In genomic region chr10:62960416-62960815, GRCh38 we compare ENCODE assay signal across 18 cellular contexts.
A peak's percentile ranks its signal among the peaks of the same experiment; 100 is the strongest.
DNase-seq lines count a peak whose midpoint lies in the region; ATAC-seq and TF ChIP-seq lines count a peak whose summit lies in the region.
"Had no signal": no experiment of that assay in that cellular context is flagged by ENCODE, and none has a peak within 500 bp of the region (broad histone marks: within the 10 kb centered on the region; RNA-seq: fewer than 3 reads in every experiment).

No MANE protein-coding gene starts in this region.

- no peak overlapping the region for H3K4ac ChIP-seq in IMR-90 (ENCODE audit: low read depth, low read length)

- POLR2A ChIA-PET in IMR-90 (lab: Charles Lee; ENCODE audit: unreplicated experiment): no interaction called here
- POLR2A ChIA-PET in naive thymus-derived CD4-positive, alpha-beta T cell (lab: Charles Lee): no interaction called here

- H3K4me1 Mint-ChIP-seq in naive thymus-derived CD4-positive, alpha-beta T cell: no peaks in the 10 kb centered on the region

- intact Hi-C loops in IMR-90 (cut with micrococcal nuclease): no loop called here
- intact Hi-C loops in naive thymus-derived CD4-positive, alpha-beta T cell (cut with micrococcal nuclease): no loop called here

- no peaks in the 10 kb centered on the region for H4K20me1 ChIP-seq in IMR-90 (ENCODE audit: insufficient read depth, low read length)

- no peak for ATAC-seq in IMR-90 (ENCODE audit: low read depth)
- no peak for ATAC-seq in naive thymus-derived CD4-positive, alpha-beta T cell
- ATAC-seq: A549 had no signal

- H2BK15ac ChIP-seq in IMR-90 (ENCODE audit: low read depth, low read length): no peak overlapping the region

- no peaks in the 10 kb centered on the region for H3K9me1 ChIP-seq in IMR-90 (ENCODE audit: insufficient read depth, low read length)

- no peak overlapping the region for H3K4me3 Mint-ChIP-seq in naive thymus-derived CD4-positive, alpha-beta T cell

- no peak overlapping the region for H2AK9ac ChIP-seq in IMR-90 (replicated peaks; ENCODE audit: low read depth, low read length, poor library complexity)

- peak; percentile 51 for DNase-seq in EH (ENCODE audit: low read depth)
- peak; percentile 24 for DNase-seq in IMR-90
- DNase-seq in cardiac fibroblast (ENCODE audit: low read depth in 2 of 2): peak; percentile 22 to 53
- peak; percentile 73 for DNase-seq in non-pigmented ciliary epithelial cell (ENCODE audit: low read depth)
- no peak for DNase-seq in naive thymus-derived CD4-positive, alpha-beta T cell
- DNase-seq in activated naive CD4-positive, alpha-beta T cell treated with anti-CD3 and anti-CD28 coated beads, Interleukin-2, amount 50 U/mL, for 16 hours: no peak
- DNase-seq in NK-92 (lab: John Stamatoyannopoulos, UW; ENCODE audit: unreplicated experiment): no peak
- DNase-seq in NCI-H1105 treated with DMSO at 0.1 percent for 48 hours (lab: John Stamatoyannopoulos, UW): no peak
- DNase-seq: H7, KBM-7, NCI-H1436, NCI-H2029 treated with DMSO at 0.1 percent for 48 hours, NCI-H510A treated with DMSO at 0.1 percent for 48 hours, Right ventricle myocardium superior had no signal

- TF ChIP-seq CTCF in IMR-90 (conservative IDR thresholded peaks at IDR 0.05; ENCODE audit: low read depth, low read length) (no peak), cardiac fibroblast (IDR thresholded peaks at IDR 0.05; ENCODE audit: low read depth, low read length) (no peak)

- H3K9me3 Mint-ChIP-seq in naive thymus-derived CD4-positive, alpha-beta T cell: peaks cover 0 to 5% (median 0%) of the 10 kb centered on the region in 11 donors

- H3K27me3 Mint-ChIP-seq in naive thymus-derived CD4-positive, alpha-beta T cell: peaks cover 10 to 48% (median 19%) of the 10 kb centered on the region in 5 donors

- H4K91ac ChIP-seq in IMR-90 (ENCODE audit: insufficient read depth, low read depth, low read length): no peak overlapping the region

- no peak overlapping the region for H3K27ac Mint-ChIP-seq in naive thymus-derived CD4-positive, alpha-beta T cell

- no peak overlapping the region for H4K5ac ChIP-seq in IMR-90 (ENCODE audit: low read depth, low read length)

- no TSS peak for BruUV-seq in IMR-90 (replicated peaks; lab: Mats Ljungman, UMichigan)

- no peak overlapping the region for H2BK120ac ChIP-seq in IMR-90 (ENCODE audit: low read depth, low read length)

- no peak overlapping the region for H3K27ac ChIP-seq in IMR-90 (ENCODE audit: insufficient read depth, low read length)
- no peak overlapping the region for H3K27ac ChIP-seq in naive thymus-derived CD4-positive, alpha-beta T cell (ENCODE audit: low read depth, low read length)
- H3K27ac ChIP-seq: A549, C4-2B, HL-60, SK-N-MC had no signal

- no peak for TF ChIP-seq POLR2A in IMR-90 (IDR thresholded peaks at IDR 0.05; ENCODE audit: low read depth, low read length)

- no peak overlapping the region for H4K8ac ChIP-seq in IMR-90 (ENCODE audit: low read depth in 2 of 2, low read length in 2 of 2)

- no peak overlapping the region for H2AK5ac ChIP-seq in IMR-90 (ENCODE audit: low read depth, low read length)

- CTCF ChIA-PET in IMR-90 (lab: Yijun Ruan, JAX): no interaction called here
- CTCF ChIA-PET in naive thymus-derived CD4-positive, alpha-beta T cell (lab: Charles Lee): no interaction called here

- H2BK20ac ChIP-seq in IMR-90 (ENCODE audit: low read depth, low read length): no peak overlapping the region

- H3K23ac ChIP-seq in IMR-90 (ENCODE audit: low read depth, low read length): no peak overlapping the region

- dilution Hi-C loops in IMR-90 (cut with HindIII; ENCODE audit: low sequenced_read_pairs, unreplicated experiment): no loop called here

- H3K18ac ChIP-seq in IMR-90 (ENCODE audit: low read depth, low read length): no peak overlapping the region

- no peak overlapping the region for H3K14ac ChIP-seq in IMR-90 (replicated peaks; ENCODE audit: low read depth, low read length)

- H3K4me2 ChIP-seq in IMR-90 (ENCODE audit: low read depth, low read length): no peak overlapping the region
- H3K4me2 ChIP-seq: A549 had no signal

- H3K4me3 ChIP-seq in IMR-90 (ENCODE audit: insufficient read depth, low read depth, low read length) (no peak overlapping the region), cardiac fibroblast (replicated peaks in 1 of 2; ENCODE audit: low read depth in 2 of 2, low read length in 2 of 2) (no peak overlapping the region)
- H3K4me3 ChIP-seq in naive thymus-derived CD4-positive, alpha-beta T cell (ENCODE audit: low read length): no peak overlapping the region
- H3K4me3 ChIP-seq: A549, SK-N-MC had no signal

- no peaks in the 10 kb centered on the region for H3K79me1 ChIP-seq in IMR-90 (ENCODE audit: low read depth in 1 of 2, low read length in 2 of 2)

- no peak overlapping the region for H2AFZ ChIP-seq in IMR-90 (replicated peaks; ENCODE audit: low read length, poor library complexity)

- WGBS in IMR-90 (ENCODE audit: extremely low coverage in 2 of 2, insufficient read length in 1 of 2), 2 experiments: 67% methylated on average over 1 of the region's 9 CpGs; no CpG with 5 or more reads in 1 of the 2 experiments

- no peaks in the 10 kb centered on the region; the same call in 1 of the 2 replicates for H3K27me3 ChIP-seq in IMR-90 (ENCODE audit: control insufficient read depth, insufficient read depth, low read length)
- peaks cover 0 to 3% of the 10 kb centered on the region in 2 donors for H3K27me3 ChIP-seq in naive thymus-derived CD4-positive, alpha-beta T cell (ENCODE audit: control insufficient read depth in 2 of 2, insufficient read depth in 2 of 2, low read length in 2 of 2)

- no peaks in the 10 kb centered on the region for H3K9me3 ChIP-seq in IMR-90 (ENCODE audit: control insufficient read depth, insufficient read depth, low read length)
- no peaks in the 10 kb centered on the region for H3K9me3 ChIP-seq in naive thymus-derived CD4-positive, alpha-beta T cell (ENCODE audit: control insufficient read depth in 2 of 3, low read length in 3 of 3)

- H3K9ac ChIP-seq in IMR-90 (ENCODE audit: low read depth, low read length): no peak overlapping the region

- H2BK5ac ChIP-seq in IMR-90 (ENCODE audit: low read depth, low read length, poor library complexity, severe bottlenecking): no peak overlapping the region

- no peaks in the 10 kb centered on the region for H3K4me1 ChIP-seq in IMR-90 (ENCODE audit: control insufficient read depth, insufficient read depth, low read length)
- no peaks in the 10 kb centered on the region for H3K4me1 ChIP-seq in naive thymus-derived CD4-positive, alpha-beta T cell (ENCODE audit: control insufficient read depth in 2 of 2, insufficient read depth in 2 of 2, low read length in 2 of 2)
- H3K4me1 ChIP-seq: A549 had no signal

- no peaks in the 10 kb centered on the region for H3K36me3 ChIP-seq in IMR-90 (ENCODE audit: control insufficient read depth, insufficient read depth, low read length)
- H3K36me3 ChIP-seq in naive thymus-derived CD4-positive, alpha-beta T cell (ENCODE audit: control insufficient read depth in 2 of 3, insufficient read depth in 3 of 3, low read length in 3 of 3): no peaks in the 10 kb centered on the region

- no peaks in the 10 kb centered on the region for H3K36me3 Mint-ChIP-seq in naive thymus-derived CD4-positive, alpha-beta T cell

- TF ChIP-seq RAD21 in IMR-90 (IDR thresholded peaks at IDR 0.05; ENCODE audit: low read length): no peak

- in situ Hi-C loops in IMR-90 (cut with MboI; ENCODE audit: low sequenced_read_pairs): no loop called here

- no peak overlapping the region for H3K56ac ChIP-seq in IMR-90 (ENCODE audit: extremely low read depth, insufficient read depth, low read length)

TF ChIP-seq in IMR-90, 13 proteins besides CTCF, POLR2A, EP300 and RAD21:
- TF ChIP-seq MXI1 (IDR thresholded peaks at IDR 0.05; ENCODE audit: borderline replicate concordance, low read depth, low read length): no peak
- TF ChIP-seq NFE2L2 (IDR thresholded peaks at IDR 0.05; ENCODE audit: low read depth, low read length): no peak

Comparison
In these comparisons a context has a peak if more than half of its experiments do, and no peak if none do; other contexts are left out.
1. DNase-seq: peak in EH (single experiment), IMR-90 (single experiment), cardiac fibroblast (2 of 2) and non-pigmented ciliary epithelial cell (single experiment); none in naive thymus-derived CD4-positive, alpha-beta T cell (0 of 9), activated naive CD4-positive, alpha-beta T cell treated with anti-CD3 and anti-CD28 coated beads, Interleukin-2, amount 50 U/mL, for 16 hours (single experiment), NK-92 (single experiment) and NCI-H1105 treated with DMSO at 0.1 percent for 48 hours (single experiment).